In the genomic region with DNA sequence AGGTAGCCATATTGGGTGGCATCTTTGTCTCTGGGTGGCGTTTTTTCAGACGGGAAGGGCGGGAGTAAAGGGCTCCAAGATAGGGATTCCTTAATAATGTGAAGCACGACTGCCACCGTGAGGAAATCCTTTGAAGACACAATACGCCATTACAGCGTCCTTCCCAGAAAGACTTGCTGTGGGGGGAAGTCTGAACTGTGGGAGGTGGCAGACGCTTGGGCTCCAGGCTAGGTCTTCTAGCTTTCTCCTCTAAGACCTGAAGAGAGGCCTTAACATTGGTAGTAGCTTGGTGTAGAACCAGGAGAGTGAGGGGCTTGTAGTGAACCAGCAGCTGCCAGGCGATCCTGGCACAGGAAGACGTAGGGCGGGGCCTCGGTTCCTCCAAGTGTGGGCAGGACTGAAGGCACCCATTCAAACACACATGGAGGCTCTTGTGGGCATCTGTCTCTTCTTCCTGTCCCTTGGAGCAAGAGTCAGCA, we compare ENCODE assay signal across 10 cellular contexts.
DNase-seq lines count a peak whose midpoint lies in the region; ATAC-seq, FAIRE-seq and TF ChIP-seq lines count a peak whose summit lies in the region.
"Had no signal": no experiment of that assay in that cellular context is flagged by ENCODE, and none has a peak within 500 bp of the region (broad histone marks: within the 10 kb centered on the region; RNA-seq: fewer than 3 reads in every experiment).

No MANE protein-coding gene starts in this region.

- peak; percentile 66 for ATAC-seq in HG03025 (IDR thresholded peaks at IDR 0.05; ENCODE audit: low FRiP score, unreplicated experiment)
- ATAC-seq in GM12878, result peak; percentile 83
- ATAC-seq in pancreas, result peak; percentile 88 to 93 (median 90)

- TF ChIP-seq POLR2A in GM12878 (IDR thresholded peaks at IDR 0.05; ENCODE audit: low read depth, low read length), result 0 out of 2 replicates have a peak, but pooled peaks have one; percentile 28

- WGBS in GM12878 (ENCODE audit: insufficient coverage, insufficient replicate concordance, low lambda C conversion rate, missing lambda C conversion rate), result 38% methylated on average over 12 of the region's 12 CpGs
- WGBS in pancreas, 2 donors, result 50 to 97% methylated on average over 12 of the region's 12 CpGs

- no peak for DNase-seq in GM13977 (ENCODE audit: low spot score)
- DNase-seq in GM12878 (ENCODE audit: low read depth, low spot score), result peak; percentile 87
- DNase-seq in pancreas, result peak in 4 of 6 donors; percentile 77 to 93 (median 84)
- no peak for DNase-seq in KG1 (lab: John Stamatoyannopoulos, UW)
- no peak for DNase-seq in OCI-LY7 (ENCODE audit: low spot score)
- no peak for DNase-seq in NCI-H2107 treated with DMSO at 0.1 percent for 48 hours (lab: John Stamatoyannopoulos, UW; ENCODE audit: unreplicated experiment)
- DNase-seq in HK-2 (ENCODE audit: unreplicated experiment), result no peak
- DNase-seq: activated effector memory CD4-positive, alpha-beta T cell treated with Interleukin-2 at 50 U/mL for 16 hours; NCI-H2171 treated with DMSO at 0.1 percent for 48 hours had no signal

- RAD21 ChIA-PET in GM12878 (lab: Charles Lee; ENCODE audit: unreplicated experiment), result interaction anchor here (0.9 to 2.8 kb wide), 12 partner anchors 22 to 81 kb away, joined by 3 to 17 read pairs (median 5); no protein-coding TSS in a partner anchor

- H4K20me1 ChIP-seq in GM12878 (ENCODE audit: control insufficient read depth, insufficient read depth), result no peaks in the 10 kb centered on the region
- H4K20me1 ChIP-seq in OCI-LY7 (ENCODE audit: insufficient read depth, low read length), result no peaks in the 10 kb centered on the region

- H3K27ac ChIP-seq in GM12878 (ENCODE audit: control insufficient read depth, insufficient read depth) (peak overlapping the region; percentile 95), pancreas (peak overlapping the region; percentile 61 to 90 (median 82)), OCI-LY7 (ENCODE audit: low read depth, low read length, poor library complexity, severe bottlenecking) (no peak overlapping the region)

- POLR2A ChIA-PET in GM12878 (lab: Charles Lee) (interaction anchor here (0.7 kb wide), 1 partner anchor 1013 kb away, joined by 4 read pairs; no protein-coding TSS in a partner anchor), OCI-LY7 (lab: Charles Lee) (interaction anchor here (0.6 kb wide), 1 partner anchor 163 kb away, joined by 4 read pairs; no protein-coding TSS in a partner anchor)

- TF ChIP-seq CTCF in GM13977 (IDR thresholded peaks at IDR 0.05; ENCODE audit: extremely low read depth, insufficient read depth, missing control alignments) (peak; percentile 51), GM12878 (IDR thresholded peaks at IDR 0.05 in 2 of 3, conservative IDR thresholded peaks at IDR 0.05 in 1 of 3; ENCODE audit: control insufficient read depth in 2 of 3, extremely low read depth in 1 of 3, insufficient read depth in 1 of 3, low read depth in 3 of 3, low read length in 3 of 3) (peak; percentile 22 to 54 (median 43); a peak in 5 of 6 replicates), pancreas (IDR thresholded peaks at IDR 0.05) (peak in 2 of 4 donors; percentile 21 to 31), OCI-LY7 (conservative IDR thresholded peaks at IDR 0.05; ENCODE audit: low read length) (no peak)

- H3K36me3 ChIP-seq in GM12878 (ENCODE audit: control insufficient read depth in 2 of 2, insufficient read depth in 2 of 2, low read length in 1 of 2) (no peaks in the 10 kb centered on the region; a peak in 2 of 4 replicates), pancreas (no peaks in the 10 kb centered on the region), OCI-LY7 (ENCODE audit: insufficient read depth, low read length) (no peaks in the 10 kb centered on the region)

- H3K9me2 ChIP-seq in OCI-LY7 (ENCODE audit: insufficient read depth, low read length), result no peaks in the 10 kb centered on the region

- SMC1A ChIA-PET in GM12878 (lab: Charles Lee; ENCODE audit: uncharacterized antibody, unreplicated experiment), result interaction anchor here (1.0 to 1.8 kb wide), 7 partner anchors 30 to 81 kb away, joined by 3 to 6 read pairs (median 4); no protein-coding TSS in a partner anchor

- H3K4me1 ChIP-seq in GM12878 (ENCODE audit: control insufficient read depth, insufficient read depth, low read length) (no peaks in the 10 kb centered on the region), pancreas (no peaks in the 10 kb centered on the region), OCI-LY7 (ENCODE audit: insufficient read depth, low read length, poor library complexity, severe bottlenecking) (no peaks in the 10 kb centered on the region)

- H3K4me2 ChIP-seq in GM12878 (ENCODE audit: control insufficient read depth, insufficient read depth) (peak overlapping the region; percentile 77), OCI-LY7 (ENCODE audit: low read length) (no peak overlapping the region)

- H3K9me3 ChIP-seq in GM12878 (replicated peaks; ENCODE audit: control insufficient read depth, insufficient read depth, low read length), result no peaks in the 10 kb centered on the region; the same call in 2 of the 3 replicates
- H3K9me3 ChIP-seq in pancreas, result no peaks in the 10 kb centered on the region
- no peaks in the 10 kb centered on the region for H3K9me3 ChIP-seq in OCI-LY7 (ENCODE audit: low read length)

- TF ChIP-seq EP300 in GM12878 (IDR thresholded peaks at IDR 0.05; ENCODE audit: borderline replicate concordance in 1 of 2, control insufficient read depth in 1 of 2, low read depth in 2 of 2, low read length in 2 of 2), result no peak

- intact Hi-C loops in GM12878 (cut with micrococcal nuclease; ENCODE audit: unreplicated experiment), result loop anchor here (1.0 kb wide), 6 partner anchors 12 to 51 kb away; no protein-coding TSS in a partner anchor
- intact Hi-C loops in pancreas (cut with DNase I), result no loop called here
- intact Hi-C loops in OCI-LY7 (cut with micrococcal nuclease; ENCODE audit: unreplicated experiment), result no loop called here

- FAIRE-seq in GM12878 (lab: Jason Lieb, UNC) (peak; percentile 96), pancreas (lab: Jason Lieb, UNC) (peak; percentile 63)

- H2AFZ ChIP-seq in GM12878 (ENCODE audit: control insufficient read depth, low read depth, low read length) (peak overlapping the region; percentile 93), OCI-LY7 (ENCODE audit: low read length) (no peak overlapping the region)

- CTCF ChIA-PET in GM12878 (lab: Yijun Ruan, JAX) (interaction anchor here (0.7 to 2.3 kb wide), 11 partner anchors 9 to 101 kb away, joined by 3 to 12 read pairs (median 5); no protein-coding TSS in a partner anchor), OCI-LY7 (lab: Charles Lee; ENCODE audit: unreplicated experiment) (interaction anchor here (0.5 kb wide), 1 partner anchor 674 kb away, joined by 6 read pairs; no protein-coding TSS in a partner anchor)

- H3K27me3 ChIP-seq in GM12878 (replicated peaks in 1 of 2; ENCODE audit: control insufficient read depth in 2 of 2, insufficient read depth in 2 of 2, low read length in 1 of 2) (no peaks in the 10 kb centered on the region), pancreas (no peaks in the 10 kb centered on the region)

- peak; percentile 64 for TF ChIP-seq RAD21 in GM12878 (IDR thresholded peaks at IDR 0.05; ENCODE audit: insufficient read depth, low read depth, low read length)

- in situ Hi-C loops in GM13977 (cut with MboI; ENCODE audit: low pct_unique_long_range_greater_than_20kb, low sequenced_read_pairs, unreplicated experiment) (no loop called here), GM12878 (cut with MboI) (no loop called here)

- BruUV-seq in GM12878 (replicated peaks; lab: Mats Ljungman, UMichigan) (no TSS peak), OCI-LY7 (replicated peaks; lab: Mats Ljungman, UMichigan) (no TSS peak)

- H3K9ac ChIP-seq in GM12878 (ENCODE audit: control insufficient read depth, insufficient read depth, low read length), result peak overlapping the region; percentile 69

- H3K79me2 ChIP-seq in GM12878 (ENCODE audit: control insufficient read depth, insufficient read depth, low read length) (no peaks in the 10 kb centered on the region), OCI-LY7 (ENCODE audit: insufficient read depth, low read depth, low read length) (no peaks in the 10 kb centered on the region)

- H3K4me3 ChIP-seq in GM12878 (peak overlapping the region; percentile 63), pancreas (peak overlapping the region in 3 of 4 donors; percentile 31 to 50 (median 35)), OCI-LY7 (ENCODE audit: low read depth, low read length, poor library complexity, severe bottlenecking) (no peak overlapping the region)

TF ChIP-seq in GM12878, 131 proteins besides CTCF, POLR2A, EP300 and RAD21 (continues in another document):
- TF ChIP-seq ZNF24 (IDR thresholded peaks at IDR 0.05) (no peak), SPI1 (IDR thresholded peaks at IDR 0.05; ENCODE audit: borderline replicate concordance, insufficient read depth, low read depth, low read length) (0 out of 2 replicates have a peak, but pooled peaks have one; percentile 36), JUND (IDR thresholded peaks at IDR 0.05; ENCODE audit: low read depth, low read length) (no peak), HCFC1 (IDR thresholded peaks at IDR 0.05; ENCODE audit: low read length) (peak; percentile 59), ZNF207 (IDR thresholded peaks at IDR 0.05; ENCODE audit: borderline replicate concordance) (no peak), CREM (IDR thresholded peaks at IDR 0.05; ENCODE audit: low read depth) (0 out of 2 replicates have a peak, but pooled peaks have one; percentile 30), ZNF274 (IDR thresholded peaks at IDR 0.05; ENCODE audit: insufficient read depth, insufficient read length) (no peak)
- TF ChIP-seq, protein P1, sequence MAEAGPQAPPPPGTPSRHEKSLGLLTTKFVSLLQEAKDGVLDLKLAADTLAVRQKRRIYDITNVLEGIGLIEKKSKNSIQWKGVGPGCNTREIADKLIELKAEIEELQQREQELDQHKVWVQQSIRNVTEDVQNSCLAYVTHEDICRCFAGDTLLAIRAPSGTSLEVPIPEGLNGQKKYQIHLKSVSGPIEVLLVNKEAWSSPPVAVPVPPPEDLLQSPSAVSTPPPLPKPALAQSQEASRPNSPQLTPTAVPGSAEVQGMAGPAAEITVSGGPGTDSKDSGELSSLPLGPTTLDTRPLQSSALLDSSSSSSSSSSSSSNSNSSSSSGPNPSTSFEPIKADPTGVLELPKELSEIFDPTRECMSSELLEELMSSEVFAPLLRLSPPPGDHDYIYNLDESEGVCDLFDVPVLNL (IDR thresholded peaks at IDR 0.05; ENCODE audit: low read depth, low read length), result no peak
- TF ChIP-seq, protein P2, sequence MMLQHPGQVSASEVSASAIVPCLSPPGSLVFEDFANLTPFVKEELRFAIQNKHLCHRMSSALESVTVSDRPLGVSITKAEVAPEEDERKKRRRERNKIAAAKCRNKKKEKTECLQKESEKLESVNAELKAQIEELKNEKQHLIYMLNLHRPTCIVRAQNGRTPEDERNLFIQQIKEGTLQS (IDR thresholded peaks at IDR 0.05; ENCODE audit: borderline replicate concordance, extremely low read depth, low read depth, low read length), result no peak

Comparison
In these comparisons a context has a peak if more than half of its experiments do, and no peak if none do; other contexts are left out.
1. DNase-seq: peak in GM12878 (single experiment) and pancreas (4 of 6); none in GM13977 (single experiment), KG1 (single experiment), OCI-LY7 (single experiment), NCI-H2107 treated with DMSO at 0.1 percent for 48 hours (single experiment) and HK-2 (single experiment).
2. Peak in every context shown above with its lines, with median percentiles within 50 percentile points of each other: ATAC-seq.